ENCODE assay signal across 17 cellular contexts in genomic region chr3:104005815-104006214, GRCh38.
DNase-seq lines count a peak whose midpoint lies in the region; ATAC-seq and TF ChIP-seq lines count a peak whose summit lies in the region.
"Had no signal": no experiment of that assay in that cellular context is flagged by ENCODE, and none has a peak within 500 bp of the region (broad histone marks: within the 10 kb centered on the region; RNA-seq: fewer than 3 reads in every experiment).

No MANE protein-coding gene starts in this region.

- no peaks in the 10 kb centered on the region for H3K36me3 ChIP-seq in A673 (ENCODE audit: insufficient read depth, low read length, poor library complexity, severe bottlenecking)
- no peaks in the 10 kb centered on the region for H3K36me3 ChIP-seq in RWPE2 (ENCODE audit: low read depth)

- BruUV-seq in A673 (replicated peaks; lab: Mats Ljungman, UMichigan) = no TSS peak

- H3K9me3 ChIP-seq in A673 (ENCODE audit: low read depth, low read length, poor library complexity, severe bottlenecking) = no peaks in the 10 kb centered on the region
- H3K9me3 ChIP-seq in RWPE2 (ENCODE audit: severe bottlenecking) = no peaks in the 10 kb centered on the region
- H3K9me3 ChIP-seq: A549 had no signal

- CTCF ChIA-PET in A673 (lab: Charles Lee) = no interaction called here

- ATAC-seq in RWPE2 (ENCODE audit: low read depth) = peak; percentile 67; the same call in 1 of the 3 replicates
- ATAC-seq in left colon = no peak
- no peak for ATAC-seq in HG03442 (IDR thresholded peaks at IDR 0.05; ENCODE audit: unreplicated experiment)
- ATAC-seq: A549, K562 had no signal

- TF ChIP-seq CTCF in A673 (conservative IDR thresholded peaks at IDR 0.05; ENCODE audit: low read depth, low read length) = no peak
- no peak for TF ChIP-seq CTCF in RWPE2 (IDR thresholded peaks at IDR 0.05; ENCODE audit: poor library complexity, severe bottlenecking)
- no peak for TF ChIP-seq CTCF in epithelial cell of esophagus (IDR thresholded peaks at IDR 0.05; ENCODE audit: insufficient read depth, low read depth, low read length, missing control alignments)

- POLR2A ChIA-PET in A673 (lab: Charles Lee; ENCODE audit: low non-redundant PET) = no interaction called here

- H3K27me3 ChIP-seq in A673 (replicated peaks; ENCODE audit: insufficient read depth, low read depth, low read length, poor library complexity) (no peaks in the 10 kb centered on the region), RWPE2 (ENCODE audit: insufficient read depth, poor library complexity, severe bottlenecking) (no peaks in the 10 kb centered on the region)

- H3K4me1 ChIP-seq in A673 (ENCODE audit: insufficient read depth, low read length, poor library complexity, severe bottlenecking) = no peaks in the 10 kb centered on the region
- H3K4me1 ChIP-seq in RWPE2 (ENCODE audit: insufficient read depth, poor library complexity, severe bottlenecking) = no peaks in the 10 kb centered on the region
- H3K4me1 ChIP-seq: A549 had no signal

- H3K4me3 ChIP-seq in A673 (ENCODE audit: low read depth, low read length, poor library complexity, severe bottlenecking) = no peak overlapping the region
- H3K4me3 ChIP-seq in RWPE2 (ENCODE audit: severe bottlenecking) = no peak overlapping the region
- no peak overlapping the region for H3K4me3 ChIP-seq in epithelial cell of esophagus (ENCODE audit: low read length)
- H3K4me3 ChIP-seq: A549, K562, SK-N-MC had no signal

- intact Hi-C loops in A673 (cut with micrococcal nuclease; ENCODE audit: unreplicated experiment) (no loop called here), left colon (cut with DNase I, micrococcal nuclease) (no loop called here)

- DNase-seq in A673 (ENCODE audit: low spot score) = peak; percentile 2
- peak; percentile 5 for DNase-seq in HPDE6-E6E7 (ENCODE audit: extremely low spot score)
- DNase-seq in RWPE2 (ENCODE audit: low spot score) = no peak
- peak; percentile 64 for DNase-seq in epithelial cell of esophagus (ENCODE audit: low read depth)
- DNase-seq in foreskin melanocyte = no peak
- no peak for DNase-seq in left colon
- DNase-seq in amygdala (lab: John Stamatoyannopoulos, UW) = no peak
- DNase-seq: C1 segment of cervical spinal cord, NCI-H1436, NCI-H2029, NCI-H2171, NCI-H446 treated with DMSO at 0.1 percent for 48 hours, NCI-H748 treated with DMSO at 0.1 percent for 48 hours had no signal

- H3K27ac ChIP-seq in A673 (ENCODE audit: low read depth, low read length, poor library complexity, severe bottlenecking) = no peak overlapping the region
- H3K27ac ChIP-seq in RWPE2 (ENCODE audit: poor library complexity, severe bottlenecking) = no peak overlapping the region
- H3K27ac ChIP-seq: A549, SK-N-MC had no signal

Comparison
In these comparisons a context has a peak if more than half of its experiments do, and no peak if none do; other contexts are left out.
1. DNase-seq: peak in A673 (single experiment), HPDE6-E6E7 (single experiment) and epithelial cell of esophagus (single experiment); none in RWPE2 (single experiment), foreskin melanocyte (single experiment), left colon (0 of 2) and amygdala (0 of 56).